5 cellular contexts compared by ENCODE assay signal in the genomic region with DNA sequence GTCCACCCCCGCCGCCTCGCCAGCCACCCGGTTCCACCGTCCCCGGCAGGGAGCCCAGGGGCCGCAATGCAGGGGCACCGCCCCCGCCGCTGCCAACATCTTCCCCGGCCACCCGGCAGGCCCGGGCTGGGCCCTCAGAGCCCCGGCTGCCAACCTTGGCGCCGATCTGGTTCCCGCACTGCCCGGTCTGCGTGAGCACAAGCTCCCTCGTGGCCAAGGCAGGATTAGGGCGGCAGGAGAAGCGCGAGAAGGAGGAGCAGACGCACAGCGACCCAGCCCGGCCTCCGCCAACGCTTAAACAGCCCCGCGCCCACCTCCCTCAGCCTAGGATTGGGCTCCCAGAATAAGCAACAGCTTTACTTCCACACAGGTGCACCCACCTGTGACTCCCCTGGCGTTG. TPM values are rescaled to one million over a fixed set of nuclear protein-coding genes. Genes with fewer than 3 reads are reported as not detected.
"Had no signal": no experiment of that assay in that cellular context is flagged by ENCODE, and none has a peak within 500 bp of the region (broad histone marks: within the 10 kb centered on the region; RNA-seq: fewer than 3 reads in every experiment).

No MANE protein-coding gene starts in this region.

RNA-seq across cellular contexts. Expression of gene FRG2, which starts 42.4 kb away (rescaled TPM):
- total RNA-seq: OCI-LY7, PC-9, Peyer's patch, Right ventricle myocardium superior, SJSA1 had no signal
